In genomic region chr19:33794578-33795369, GRCh38 we compare ENCODE assay signal across 8 cellular contexts. TPM values are rescaled to one million over a fixed set of nuclear protein-coding genes. Genes with fewer than 3 reads are reported as not detected.
A peak's percentile ranks its signal among the peaks of the same experiment; 100 is the strongest.
DNase-seq lines count a peak whose midpoint lies in the region; TF ChIP-seq lines count a peak whose summit lies in the region.

No MANE protein-coding gene starts in this region.

- peak overlapping the region; percentile 82 to 99 for H3K27ac ChIP-seq in ovary

- no peaks in the 10 kb centered on the region for H3K36me3 ChIP-seq in ovary

- TF ChIP-seq POLR2A in ovary (IDR thresholded peaks at IDR 0.05) = no peak

- no peak for TF ChIP-seq EP300 in ovary (IDR thresholded peaks at IDR 0.05)

- TF ChIP-seq CTCF in ovary (IDR thresholded peaks at IDR 0.05) = no peak

- H3K4me1 ChIP-seq in ovary (ENCODE audit: insufficient read depth) = peaks cover 9% of the 10 kb centered on the region

- H3K9me3 ChIP-seq in ovary = no peaks in the 10 kb centered on the region

- DNase-seq in DMS114 treated with DMSO at 0.1 percent for 48 hours (lab: John Stamatoyannopoulos, UW; ENCODE audit: unreplicated experiment) (peak; percentile 44), SK-N-DZ (ENCODE audit: low spot score) (peak; percentile 44), fibroblast of peridontal ligament (ENCODE audit: extremely low read depth) (peak; percentile 47), ovary (peak; percentile 39 to 68 (median 61)), HCEC 1CT (no peak), NOMO-1 (lab: John Stamatoyannopoulos, UW; ENCODE audit: unreplicated experiment in 2 of 2) (no peak), NAMALWA (ENCODE audit: low spot score) (no peak)
- DNase-seq in activated CD4-positive, alpha-beta T cell treated with anti-CD3 and anti-CD28 coated beads, Interleukin-2, amount 50 U/mL, for 4 hours = no peak

- peak overlapping the region; percentile 66 for H3K4me3 ChIP-seq in ovary

- intact Hi-C loops in ovary (cut with DNase I) = loop anchor here in 1 of 4 donors (5.0 kb wide), 1 partner anchor 83 kb away; no protein-coding TSS in a partner anchor

- H3K27me3 ChIP-seq in ovary = no peaks in the 10 kb centered on the region

- WGBS in ovary, 3 donors = 8 to 9% (median 9%) methylated on average over 34 of the region's 34 CpGs

RNA-seq across cellular contexts. Expression of gene KCTD15, which starts 1.9 kb away (rescaled TPM):
- 37.0 and 40.7 TPM in 2 replicates for polyA plus RNA-seq in SK-N-DZ (2014; cell fraction: cytosol; rRNA removed)
- polyA plus RNA-seq in SK-N-DZ (2014; cell fraction: nucleus; rRNA removed) = 78.0 and 79.8 TPM in 2 replicates
- 10 to 100 TPM; 23.7 to 45.7 (median 33.4) TPM for total RNA-seq in ovary
- polyA plus RNA-seq in ovary = 10 to 100 TPM; 12.6 to 29.0 TPM

Comparison
In these comparisons a context has a peak if more than half of its experiments do, and no peak if none do; other contexts are left out.
1. DNase-seq: peak in DMS114 treated with DMSO at 0.1 percent for 48 hours (single experiment), SK-N-DZ (single experiment), fibroblast of peridontal ligament (single experiment) and ovary (5 of 5); none in HCEC 1CT (single experiment), NOMO-1 (0 of 2), activated CD4-positive, alpha-beta T cell treated with anti-CD3 and anti-CD28 coated beads, Interleukin-2, amount 50 U/mL, for 4 hours (0 of 2) and NAMALWA (single experiment).